10 cellular contexts compared by ENCODE assay signal in the genomic region with DNA sequence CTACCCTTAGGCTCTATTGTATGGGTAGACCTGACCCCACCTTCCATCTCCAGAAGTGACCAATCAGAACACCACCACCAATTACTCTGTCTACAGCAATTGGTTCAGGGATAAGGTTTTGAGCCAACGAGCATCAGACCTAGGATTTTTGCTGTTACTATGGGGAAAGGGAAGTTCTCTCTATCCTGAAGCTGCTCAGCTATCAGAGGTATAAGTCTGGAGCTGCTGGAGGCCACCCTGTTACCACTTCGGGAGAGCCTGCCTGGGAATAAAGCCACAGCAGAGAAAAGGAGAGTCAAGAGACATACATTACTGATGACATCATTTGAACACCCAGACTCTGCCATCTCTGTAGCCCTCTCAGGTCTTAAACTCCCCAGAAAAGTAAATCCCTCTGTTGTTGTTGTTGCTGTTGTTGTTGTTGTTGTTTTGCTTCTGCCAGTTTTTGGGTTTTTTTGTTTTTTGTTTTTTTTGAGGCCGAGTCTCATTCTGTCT.
DNase-seq lines count a peak whose midpoint lies in the region; ATAC-seq and TF ChIP-seq lines count a peak whose summit lies in the region.
"Had no signal": no experiment of that assay in that cellular context is flagged by ENCODE, and none has a peak within 500 bp of the region (broad histone marks: within the 10 kb centered on the region; RNA-seq: fewer than 3 reads in every experiment).

No MANE protein-coding gene starts in this region.

- H3K27ac ChIP-seq in A673 (ENCODE audit: low read depth, low read length, poor library complexity, severe bottlenecking), result no peak overlapping the region
- no peak overlapping the region for H3K27ac ChIP-seq in GM23338 (ENCODE audit: low read depth)
- no peak overlapping the region for H3K27ac ChIP-seq in RWPE1
- H3K27ac ChIP-seq: colonic mucosa had no signal

- no peaks in the 10 kb centered on the region for H3K9me3 Mint-ChIP-seq in GM23338
- H3K9me3 Mint-ChIP-seq in effector memory CD8-positive, alpha-beta T cell, result no peaks in the 10 kb centered on the region

- no TSS peak for BruUV-seq in A673 (replicated peaks; lab: Mats Ljungman, UMichigan)

- H3K4me1 Mint-ChIP-seq in GM23338, result peaks cover 11% of the 10 kb centered on the region
- peaks cover 66 to 71% of the 10 kb centered on the region in 2 donors for H3K4me1 Mint-ChIP-seq in effector memory CD8-positive, alpha-beta T cell (ENCODE audit: low read depth in 2 of 2)

- no peak for TF ChIP-seq CTCF in A673 (conservative IDR thresholded peaks at IDR 0.05; ENCODE audit: low read depth, low read length)
- TF ChIP-seq CTCF in GM23338 (conservative IDR thresholded peaks at IDR 0.05; ENCODE audit: low read depth in 2 of 2), result no peak
- TF ChIP-seq CTCF in RWPE1 (conservative IDR thresholded peaks at IDR 0.05; ENCODE audit: low read depth), result no peak

- ATAC-seq in GM23338 (peak; percentile 55), HG03135 (IDR thresholded peaks at IDR 0.05; ENCODE audit: unreplicated experiment) (no peak)
- no peak for ATAC-seq in effector memory CD8-positive, alpha-beta T cell (replicated peaks)

- peaks cover 8% of the 10 kb centered on the region for H3K27me3 Mint-ChIP-seq in GM23338 (ENCODE audit: insufficient read depth, low read depth, poor library complexity)
- no peaks in the 10 kb centered on the region for H3K27me3 Mint-ChIP-seq in effector memory CD8-positive, alpha-beta T cell

- H3F3A ChIP-seq in GM23338 (replicated peaks; ENCODE audit: low read depth), result no peaks in the 10 kb centered on the region

- H3K27ac Mint-ChIP-seq in GM23338, result no peak overlapping the region
- peak overlapping the region; percentile 4 to 44 for H3K27ac Mint-ChIP-seq in effector memory CD8-positive, alpha-beta T cell

- no peak overlapping the region for H3K4me2 ChIP-seq in GM23338

- no peak overlapping the region for H3K4me3 Mint-ChIP-seq in GM23338
- H3K4me3 Mint-ChIP-seq in effector memory CD8-positive, alpha-beta T cell, result no peak overlapping the region

- no peaks in the 10 kb centered on the region for H3K79me2 ChIP-seq in GM23338 (replicated peaks; ENCODE audit: insufficient read depth)

- H3K4me1 ChIP-seq in A673 (ENCODE audit: insufficient read depth, low read length, poor library complexity, severe bottlenecking) (no peaks in the 10 kb centered on the region), GM23338 (ENCODE audit: insufficient read depth) (no peaks in the 10 kb centered on the region)
- H3K4me1 ChIP-seq: colonic mucosa had no signal

- no peaks in the 10 kb centered on the region for H3K9me3 ChIP-seq in A673 (ENCODE audit: low read depth, low read length, poor library complexity, severe bottlenecking)
- H3K9me3 ChIP-seq: colonic mucosa had no signal

- intact Hi-C loops in A673 (cut with micrococcal nuclease; ENCODE audit: unreplicated experiment), result no loop called here

- H2AFZ ChIP-seq in GM23338, result no peak overlapping the region

- CTCF ChIA-PET in A673 (lab: Charles Lee) (no interaction called here), RWPE1 (lab: Yijun Ruan, JAX) (no interaction called here)

- POLR2A ChIA-PET in A673 (lab: Charles Lee; ENCODE audit: low non-redundant PET) (no interaction called here), RWPE1 (lab: Yijun Ruan, JAX; ENCODE audit: low non-redundant PET) (no interaction called here)

- H3K4me3 ChIP-seq in A673 (ENCODE audit: low read depth, low read length, poor library complexity, severe bottlenecking) (no peak overlapping the region), GM23338 (no peak overlapping the region)
- H3K4me3 ChIP-seq: colonic mucosa had no signal

- H4K20me1 ChIP-seq in GM23338 (replicated peaks; ENCODE audit: insufficient read depth), result no peaks in the 10 kb centered on the region

- H3K27me3 ChIP-seq in A673 (replicated peaks; ENCODE audit: insufficient read depth, low read depth, low read length, poor library complexity), result no peaks in the 10 kb centered on the region
- no peaks in the 10 kb centered on the region for H3K27me3 ChIP-seq in GM23338 (ENCODE audit: insufficient read depth)
- H3K27me3 ChIP-seq: colonic mucosa had no signal

- DNase-seq in A673 (ENCODE audit: low spot score) (peak; percentile 43), GM23338 (ENCODE audit: low spot score) (peak; percentile 21), RWPE1 (ENCODE audit: low spot score) (peak; percentile 48), iPS-NIHi11 (ENCODE audit: low spot score) (no peak), T-helper 9 cell (no peak), LoVo (ENCODE audit: low spot score) (no peak)
- no peak for DNase-seq in effector memory CD8-positive, alpha-beta T cell
- DNase-seq: colonic mucosa, NCI-H748 treated with DMSO at 0.1 percent for 48 hours had no signal

- H3K36me3 ChIP-seq in A673 (ENCODE audit: insufficient read depth, low read length, poor library complexity, severe bottlenecking) (peaks cover 97% of the 10 kb centered on the region), GM23338 (ENCODE audit: insufficient read depth) (no peaks in the 10 kb centered on the region)
- H3K36me3 ChIP-seq: colonic mucosa had no signal

- peaks cover 6% of the 10 kb centered on the region for H3K36me3 Mint-ChIP-seq in GM23338 (ENCODE audit: low read depth)
- peaks cover 66% of the 10 kb centered on the region for H3K36me3 Mint-ChIP-seq in effector memory CD8-positive, alpha-beta T cell (ENCODE audit: insufficient read depth)

- no peaks in the 10 kb centered on the region for H3K9me2 ChIP-seq in GM23338 (ENCODE audit: insufficient read depth)

TF ChIP-seq in GM23338, 12 proteins besides CTCF, POLR2A, EP300 and RAD21:
- TF ChIP-seq EZH2 (IDR thresholded peaks at IDR 0.05; ENCODE audit: low read depth, unreplicated experiment) (no peak), EZH2phosphoT487 (IDR thresholded peaks at IDR 0.05; ENCODE audit: unreplicated experiment) (no peak)

Comparison
In these comparisons a context has a peak if more than half of its experiments do, and no peak if none do; other contexts are left out.
1. DNase-seq: peak in A673 (single experiment), GM23338 (single experiment) and RWPE1 (single experiment); none in effector memory CD8-positive, alpha-beta T cell (0 of 3), iPS-NIHi11 (single experiment), T-helper 9 cell (single experiment) and LoVo (single experiment).